In genomic region chr2:204604061-204604460, GRCh38 we compare ENCODE assay signal across 22 cellular contexts. TPM values are rescaled to one million over a fixed set of nuclear protein-coding genes. Genes with fewer than 3 reads are reported as not detected.
DNase-seq lines count a peak whose midpoint lies in the region; ATAC-seq, FAIRE-seq and TF ChIP-seq lines count a peak whose summit lies in the region.
"Had no signal": no experiment of that assay in that cellular context is flagged by ENCODE, and none has a peak within 500 bp of the region (broad histone marks: within the 10 kb centered on the region; RNA-seq: fewer than 3 reads in every experiment).

No MANE protein-coding gene starts in this region.

- H3K36me3 Mint-ChIP-seq in activated T-cell treated with anti-CD3 and anti-CD28 coated beads, Interleukin-2, amount 50 U/mL, for 4 hours (ENCODE audit: insufficient read depth), result no peaks in the 10 kb centered on the region
- H3K36me3 Mint-ChIP-seq: CD8-positive, alpha-beta T cell had no signal

- no peak for FAIRE-seq in frontal cortex (lab: Jason Lieb, UNC)
- FAIRE-seq: colon, keratinocyte had no signal

- H3K27me3 Mint-ChIP-seq in activated T-cell treated with anti-CD3 and anti-CD28 coated beads, Interleukin-2, amount 50 U/mL, for 4 hours (ENCODE audit: low read depth), result peaks cover 12% of the 10 kb centered on the region

- DNase-seq in EL (peak; percentile 26), astrocyte of the cerebellum (ENCODE audit: low read depth) (peak; percentile 24), foreskin melanocyte (peak; percentile 79), renal cortical epithelial cell (ENCODE audit: low read depth) (peak; percentile 27), frontal cortex (ENCODE audit: low spot score in 2 of 2) (no peak), AG08395 (ENCODE audit: low spot score) (no peak)
- no peak for DNase-seq in activated T-cell treated with anti-CD3 and anti-CD28 coated beads, Interleukin-2, amount 50 U/mL, for 4 hours
- DNase-seq: activated CD4-positive, alpha-beta memory T cell treated with anti-CD3 and anti-CD28 coated beads, Interleukin-2, amount 10 ng/mL, durations not matched to agents 7 days and 5 days; activated naive CD4-positive, alpha-beta T cell; anterior cingulate cortex; CD8-positive, alpha-beta T cell; DMS79 treated with DMSO at 0.1 percent for 48 hours; hippocampal formation; naive thymus-derived CD8-positive, alpha-beta T cell; NCI-H1417; NCI-H524 treated with DMSO at 0.1 percent for 48 hours; ovary; stimulated activated naive CD4-positive, alpha-beta T cell; tibial artery had no signal

- peaks cover 5% of the 10 kb centered on the region for H3K9me3 Mint-ChIP-seq in activated T-cell treated with anti-CD3 and anti-CD28 coated beads, Interleukin-2, amount 50 U/mL, for 4 hours
- H3K9me3 Mint-ChIP-seq: activated CD4-positive, alpha-beta memory T cell treated with anti-CD3 and anti-CD28 coated beads, Interleukin-2, amount 10 ng/mL, durations not matched to agents 7 days and 5 days had no signal

- no peak overlapping the region for H3K4me3 Mint-ChIP-seq in activated T-cell treated with anti-CD3 and anti-CD28 coated beads, Interleukin-2, amount 50 U/mL, for 4 hours
- H3K4me3 Mint-ChIP-seq: activated CD4-positive, alpha-beta memory T cell treated with anti-CD3 and anti-CD28 coated beads, Interleukin-2, amount 10 ng/mL, durations not matched to agents 7 days and 5 days; CD8-positive, alpha-beta T cell; naive thymus-derived CD8-positive, alpha-beta T cell had no signal

- no peak for TF ChIP-seq CTCF in astrocyte of the cerebellum (IDR thresholded peaks at IDR 0.05; ENCODE audit: low read depth, low read length, missing control alignments)

- H3K4me3 ChIP-seq in astrocyte of the cerebellum (ENCODE audit: low read depth, low read length), result no peak overlapping the region
- H3K4me3 ChIP-seq: ovary, tibial artery had no signal

- H3K4me1 Mint-ChIP-seq in activated T-cell treated with anti-CD3 and anti-CD28 coated beads, Interleukin-2, amount 50 U/mL, for 4 hours (ENCODE audit: low read depth), result no peaks in the 10 kb centered on the region
- H3K4me1 Mint-ChIP-seq: activated CD4-positive, alpha-beta memory T cell treated with anti-CD3 and anti-CD28 coated beads, Interleukin-2, amount 10 ng/mL, durations not matched to agents 7 days and 5 days; naive thymus-derived CD8-positive, alpha-beta T cell had no signal

- ATAC-seq in activated T-cell treated with anti-CD3 and anti-CD28 coated beads, Interleukin-2, amount 50 U/mL, for 4 hours, result no peak
- no peak for ATAC-seq in HG03196 (IDR thresholded peaks at IDR 0.05; ENCODE audit: unreplicated experiment)
- ATAC-seq: CD8-positive, alpha-beta T cell; naive thymus-derived CD8-positive, alpha-beta T cell had no signal

- in situ Hi-C loops in astrocyte of the cerebellum (cut with HindIII; ENCODE audit: low sequenced_read_pairs), result no loop called here

RNA-seq across cellular contexts. Expression of gene PARD3B, which starts 58.8 kb away (rescaled TPM):
- total RNA-seq in renal cortical epithelial cell, result 5.6 and 16.4 TPM in 2 replicates
- 4.5 TPM for total RNA-seq in frontal cortex
- total RNA-seq in activated T-cell treated with anti-CD3 and anti-CD28 coated beads, Interleukin-2, amount 50 U/mL, for 4 hours, result under 1 TPM; 0.18 to 0.48 (median 0.27) TPM

Comparison
In these comparisons a context has a peak if more than half of its experiments do, and no peak if none do; other contexts are left out.
1. DNase-seq: peak in EL (single experiment), astrocyte of the cerebellum (single experiment), foreskin melanocyte (single experiment) and renal cortical epithelial cell (single experiment); none in frontal cortex (0 of 2), activated T-cell treated with anti-CD3 and anti-CD28 coated beads, Interleukin-2, amount 50 U/mL, for 4 hours (single experiment) and AG08395 (single experiment).